In genomic region chr16:53074296-53074695, GRCh38 we compare ENCODE assay signal across 1 cellular context. TPM values are rescaled to one million over a fixed set of nuclear protein-coding genes. Genes with fewer than 3 reads are reported as not detected.
"Had no signal": no experiment of that assay in that cellular context is flagged by ENCODE, and none has a peak within 500 bp of the region (broad histone marks: within the 10 kb centered on the region; RNA-seq: fewer than 3 reads in every experiment).

No MANE protein-coding gene starts in this region.

RNA-seq across cellular contexts. Expression of gene CHD9NB, which starts 21.6 kb away (rescaled TPM):
- total RNA-seq: vagina had no signal
